13 cellular contexts compared by ENCODE assay signal in genomic region chr14:89407856-89408255, GRCh38. TPM values are rescaled to one million over a fixed set of nuclear protein-coding genes. Genes with fewer than 3 reads are reported as not detected.
DNase-seq lines count a peak whose midpoint lies in the region.
"Had no signal": no experiment of that assay in that cellular context is flagged by ENCODE, and none has a peak within 500 bp of the region (broad histone marks: within the 10 kb centered on the region; RNA-seq: fewer than 3 reads in every experiment).

No MANE protein-coding gene starts in this region.

- no peaks in the 10 kb centered on the region for H3K27me3 Mint-ChIP-seq in activated naive CD4-positive, alpha-beta T cell treated with anti-CD3 and anti-CD28 coated beads, Interleukin-2, amount 50 U/mL, for 24 hours
- no peaks in the 10 kb centered on the region for H3K27me3 Mint-ChIP-seq in activated naive CD4-positive, alpha-beta T cell treated with anti-CD3 and anti-CD28 coated beads, Interleukin-2, amount 10 ng/mL, durations not matched to agents 7 days and 5 days
- no peaks in the 10 kb centered on the region for H3K27me3 Mint-ChIP-seq in activated naive CD8-positive, alpha-beta T cell

- CTCF ChIA-PET in activated naive CD4-positive, alpha-beta T cell treated with anti-CD3 and anti-CD28 coated beads, Interleukin-2, amount 10 ng/mL, durations not matched to agents 7 days and 5 days (lab: Charles Lee), result no interaction called here

- peaks cover 73% of the 10 kb centered on the region for H3K4me1 Mint-ChIP-seq in activated naive CD4-positive, alpha-beta T cell treated with anti-CD3 and anti-CD28 coated beads, Interleukin-2, amount 50 U/mL, for 24 hours
- peaks cover 45% of the 10 kb centered on the region for H3K4me1 Mint-ChIP-seq in activated naive CD4-positive, alpha-beta T cell treated with anti-CD3 and anti-CD28 coated beads, Interleukin-2, amount 10 ng/mL, durations not matched to agents 7 days and 5 days
- peaks cover 72% of the 10 kb centered on the region for H3K4me1 Mint-ChIP-seq in activated naive CD8-positive, alpha-beta T cell (ENCODE audit: low read depth)

- H3K4me3 Mint-ChIP-seq in activated naive CD4-positive, alpha-beta T cell treated with anti-CD3 and anti-CD28 coated beads, Interleukin-2, amount 50 U/mL, for 24 hours, result peak overlapping the region; percentile 30
- H3K4me3 Mint-ChIP-seq in activated naive CD4-positive, alpha-beta T cell treated with anti-CD3 and anti-CD28 coated beads, Interleukin-2, amount 10 ng/mL, durations not matched to agents 7 days and 5 days, result no peak overlapping the region
- H3K4me3 Mint-ChIP-seq in activated naive CD8-positive, alpha-beta T cell, result peak overlapping the region; percentile 54

- H3K27me3 ChIP-seq in thymus (ENCODE audit: control insufficient read depth, insufficient read depth), result no peaks in the 10 kb centered on the region
- H3K27me3 ChIP-seq: SJCRH30, upper lobe of right lung had no signal

- H3K27ac ChIP-seq in thymus (ENCODE audit: low read depth), result peak overlapping the region; percentile 33
- H3K27ac ChIP-seq: SJCRH30, upper lobe of right lung had no signal

- peaks cover 18% of the 10 kb centered on the region for H3K36me3 Mint-ChIP-seq in activated naive CD4-positive, alpha-beta T cell treated with anti-CD3 and anti-CD28 coated beads, Interleukin-2, amount 50 U/mL, for 24 hours
- H3K36me3 Mint-ChIP-seq in activated naive CD4-positive, alpha-beta T cell treated with anti-CD3 and anti-CD28 coated beads, Interleukin-2, amount 10 ng/mL, durations not matched to agents 7 days and 5 days, result peaks cover 50% of the 10 kb centered on the region
- peaks cover 13% of the 10 kb centered on the region for H3K36me3 Mint-ChIP-seq in activated naive CD8-positive, alpha-beta T cell

- no peaks in the 10 kb centered on the region for H3K9me3 Mint-ChIP-seq in activated naive CD4-positive, alpha-beta T cell treated with anti-CD3 and anti-CD28 coated beads, Interleukin-2, amount 50 U/mL, for 24 hours
- no peaks in the 10 kb centered on the region for H3K9me3 Mint-ChIP-seq in activated naive CD4-positive, alpha-beta T cell treated with anti-CD3 and anti-CD28 coated beads, Interleukin-2, amount 10 ng/mL, durations not matched to agents 7 days and 5 days
- no peaks in the 10 kb centered on the region for H3K9me3 Mint-ChIP-seq in activated naive CD8-positive, alpha-beta T cell (ENCODE audit: low read depth)

- no peaks in the 10 kb centered on the region for H3K9me3 ChIP-seq in thymus (ENCODE audit: control insufficient read depth)
- H3K9me3 ChIP-seq: SJCRH30, upper lobe of right lung had no signal

- WGBS in thymus, result 90% methylated on average over 4 of the region's 4 CpGs

- H3K27ac Mint-ChIP-seq in activated naive CD4-positive, alpha-beta T cell treated with anti-CD3 and anti-CD28 coated beads, Interleukin-2, amount 50 U/mL, for 24 hours, result peak overlapping the region; percentile 30
- no peak overlapping the region for H3K27ac Mint-ChIP-seq in activated naive CD4-positive, alpha-beta T cell treated with anti-CD3 and anti-CD28 coated beads, Interleukin-2, amount 10 ng/mL, durations not matched to agents 7 days and 5 days
- peak overlapping the region; percentile 75 for H3K27ac Mint-ChIP-seq in activated naive CD8-positive, alpha-beta T cell

- peaks cover 26% of the 10 kb centered on the region for H3K36me3 ChIP-seq in thymus (ENCODE audit: control insufficient read depth, insufficient read depth)

- peaks cover 14% of the 10 kb centered on the region for H3K4me1 ChIP-seq in thymus (ENCODE audit: control insufficient read depth, insufficient read depth, low read length)

- no peak overlapping the region for H3K4me3 ChIP-seq in thymus (ENCODE audit: low read length)
- H3K4me3 ChIP-seq: SJCRH30, upper lobe of right lung had no signal

- DNase-seq in activated naive CD4-positive, alpha-beta T cell treated with anti-CD3 and anti-CD28 coated beads, Interleukin-2, amount 10 ng/mL, durations not matched to agents 7 days and 5 days, result no peak
- DNase-seq in hepatic stellate cell (ENCODE audit: low spot score), result peak; percentile 32
- DNase-seq in islet precursor cell, result no peak
- DNase-seq in GM19238 (ENCODE audit: insufficient read length, low spot score), result no peak
- no peak for DNase-seq in NCI-H2081 treated with DMSO at 0.1 percent for 48 hours (lab: John Stamatoyannopoulos, UW)
- DNase-seq: activated CD4-positive, CD25-positive, alpha-beta regulatory T cell treated with anti-CD3 and anti-CD28 coated beads, Interleukin-2, amount 50 U/mL, for 72 hours; AML-193; aorta; SJCRH30 had no signal

RNA-seq across cellular contexts. Expression of gene FOXN3, which starts 9.2 kb away (rescaled TPM):
- 21.9 TPM for polyA plus RNA-seq in thymus
